ENCODE assay signal across 24 cellular contexts in the genomic region with DNA sequence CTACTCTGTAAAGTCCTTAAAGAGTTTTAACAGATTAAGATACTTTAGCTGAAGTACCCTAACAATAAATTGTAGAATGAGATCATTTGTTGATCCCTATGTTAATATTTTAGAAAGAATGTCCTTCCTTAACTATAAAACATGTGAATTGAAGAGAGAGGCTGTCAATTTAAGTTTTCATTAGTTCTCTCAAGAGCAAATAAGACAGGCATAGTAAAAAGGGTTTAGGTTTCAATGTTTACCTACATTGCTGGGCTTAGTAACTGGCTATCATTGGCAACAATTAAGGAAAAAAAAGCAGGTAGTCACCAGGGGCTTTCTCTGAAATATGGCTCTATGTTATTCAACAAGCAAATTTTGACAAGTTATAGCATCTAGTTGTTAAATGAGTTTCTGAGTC.
DNase-seq lines count a peak whose midpoint lies in the region; TF ChIP-seq lines count a peak whose summit lies in the region.
"Had no signal": no experiment of that assay in that cellular context is flagged by ENCODE, and none has a peak within 500 bp of the region (broad histone marks: within the 10 kb centered on the region; RNA-seq: fewer than 3 reads in every experiment).

No MANE protein-coding gene starts in this region.

- H3K4me1 Mint-ChIP-seq in progenitor cell of endocrine pancreas (ENCODE audit: low read depth) (peaks cover 18% of the 10 kb centered on the region), mesothelial cell of epicardium (no peaks in the 10 kb centered on the region)

- H3K4me3 Mint-ChIP-seq in progenitor cell of endocrine pancreas (ENCODE audit: low read depth) (no peak overlapping the region), mesothelial cell of epicardium (no peak overlapping the region)

- peak overlapping the region; percentile 81 for H3K27ac Mint-ChIP-seq in progenitor cell of endocrine pancreas
- H3K27ac Mint-ChIP-seq in mesothelial cell of epicardium, result no peak overlapping the region
- H3K27ac Mint-ChIP-seq: activated naive CD4-positive, alpha-beta T cell treated with anti-CD3 and anti-CD28 coated beads, Interleukin-2, amount 50 U/mL, for 72 hours had no signal

- H3K27ac ChIP-seq in VCaP, result peak overlapping the region; percentile 41; the same call in 1 of the 2 replicates
- H3K27ac ChIP-seq: breast epithelium, epithelial cell of prostate, left ventricle myocardium inferior, PC-9, testis had no signal

- peak; percentile 0 for DNase-seq in NCI-H1092 treated with DMSO at 0.1 percent for 48 hours (lab: John Stamatoyannopoulos, UW)
- DNase-seq in NCI-H1092 (lab: John Stamatoyannopoulos, UW), result no peak
- peak; percentile 4 for DNase-seq in NCI-H146 (lab: John Stamatoyannopoulos, UW)
- no peak for DNase-seq in progenitor cell of endocrine pancreas (ENCODE audit: low spot score, unreplicated experiment)
- DNase-seq in mesothelial cell of epicardium (ENCODE audit: low spot score in 2 of 2, unreplicated experiment in 2 of 2), result no peak
- DNase-seq in NCI-H345 treated with DMSO at 0.1 percent for 48 hours (lab: John Stamatoyannopoulos, UW; ENCODE audit: unreplicated experiment), result no peak
- no peak for DNase-seq in islet precursor cell
- DNase-seq: 8988T; activated CD4-positive, alpha-beta T cell treated with anti-CD3 and anti-CD28 coated beads for 48 hours; DMS153; effector CD4-positive, alpha-beta T cell; left ventricle myocardium inferior; MV-4-11; NCI-H2029; NCI-H446 treated with DMSO at 0.1 percent for 48 hours; nucleus accumbens; PC-9; stimulated activated CD4-positive, alpha-beta T cell treated with anti-CD3 and anti-CD28 coated beads, Interleukin-15, amount 100 ng/mL, for 24 hours; stimulated activated naive CD4-positive, alpha-beta T cell treated with Interleukin-2 at 50 U/mL for 16 hours; testis had no signal

- H3K36me3 Mint-ChIP-seq in progenitor cell of endocrine pancreas (ENCODE audit: insufficient read depth) (peaks cover 7% of the 10 kb centered on the region), mesothelial cell of epicardium (peaks cover 9% of the 10 kb centered on the region)
- H3K36me3 Mint-ChIP-seq: activated naive CD4-positive, alpha-beta T cell treated with anti-CD3 and anti-CD28 coated beads, Interleukin-2, amount 50 U/mL, for 72 hours had no signal

- H3K9me3 Mint-ChIP-seq in progenitor cell of endocrine pancreas (ENCODE audit: low read depth) (peaks cover 10% of the 10 kb centered on the region), mesothelial cell of epicardium (peaks cover 14% of the 10 kb centered on the region)
- H3K9me3 Mint-ChIP-seq: activated naive CD4-positive, alpha-beta T cell treated with anti-CD3 and anti-CD28 coated beads, Interleukin-2, amount 50 U/mL, for 72 hours had no signal

- H3K27me3 Mint-ChIP-seq in progenitor cell of endocrine pancreas, result no peaks in the 10 kb centered on the region
- H3K27me3 Mint-ChIP-seq in mesothelial cell of epicardium (ENCODE audit: low read depth), result no peaks in the 10 kb centered on the region

- TF ChIP-seq CTCF in VCaP (conservative IDR thresholded peaks at IDR 0.05) (no peak), progenitor cell of endocrine pancreas (IDR thresholded peaks at IDR 0.05; ENCODE audit: unreplicated experiment) (no peak), mesothelial cell of epicardium (IDR thresholded peaks at IDR 0.05; ENCODE audit: unreplicated experiment) (no peak)

Comparison
In these comparisons a context has a peak if more than half of its experiments do, and no peak if none do; other contexts are left out.
1. DNase-seq: peak in NCI-H1092 treated with DMSO at 0.1 percent for 48 hours (single experiment) and NCI-H146 (single experiment); none in NCI-H1092 (single experiment), progenitor cell of endocrine pancreas (single experiment), mesothelial cell of epicardium (0 of 2), NCI-H345 treated with DMSO at 0.1 percent for 48 hours (single experiment) and islet precursor cell (single experiment).